11 cellular contexts compared by ENCODE assay signal in genomic region chr2:109144271-109144670, GRCh38. TPM values are rescaled to one million over a fixed set of nuclear protein-coding genes. Genes with fewer than 3 reads are reported as not detected.
DNase-seq lines count a peak whose midpoint lies in the region; ATAC-seq, FAIRE-seq and TF ChIP-seq lines count a peak whose summit lies in the region.
"Had no signal": no experiment of that assay in that cellular context is flagged by ENCODE, and none has a peak within 500 bp of the region (broad histone marks: within the 10 kb centered on the region; RNA-seq: fewer than 3 reads in every experiment).

No MANE protein-coding gene starts in this region.

- POLR2A ChIA-PET in HepG2 (lab: Yijun Ruan, JAX): no interaction called here

- TF ChIP-seq POLR2A in HepG2 (IDR thresholded peaks at IDR 0.05; ENCODE audit: insufficient read depth in 1 of 2, low read depth in 2 of 2, low read length in 2 of 2): no peak

- ATAC-seq in HG02943 (IDR thresholded peaks at IDR 0.05; ENCODE audit: low read depth, unreplicated experiment) (peak; percentile 52), sciatic nerve (no peak), HepG2 (no peak)

- TF ChIP-seq EP300 in HepG2 (IDR thresholded peaks at IDR 0.05; ENCODE audit: low read depth in 2 of 2, low read length in 2 of 2): no peak
- TF ChIP-seq EP300 in HepG2 (CRISPR knock-in tag; IDR thresholded peaks at IDR 0.05; ENCODE audit: borderline replicate concordance): no peak

- in situ Hi-C loops in HepG2 (cut with HindIII; ENCODE audit: extremely low pct_ligation_motif_present, low pct_unique_long_range_greater_than_20kb): no loop called here

- H3K9ac ChIP-seq in HepG2 (ENCODE audit: insufficient read depth, low read depth, low read length): no peak overlapping the region

- H3K4me3 ChIP-seq in HepG2 (replicated peaks in 1 of 3; ENCODE audit: insufficient read depth in 1 of 3, low read depth in 2 of 3, low read length in 3 of 3): no peak overlapping the region
- no peak overlapping the region for H3K4me3 ChIP-seq in coronary artery
- H3K4me3 ChIP-seq: SK-N-MC had no signal

- peaks cover 0 to 1% of the 10 kb centered on the region in 2 experiments; a peak in 2 of 5 replicates for H3K27me3 ChIP-seq in HepG2 (ENCODE audit: control insufficient read depth in 1 of 2, insufficient read depth in 2 of 2, low read length in 2 of 2)

- H3K4me1 ChIP-seq in HepG2 (ENCODE audit: insufficient read depth, low read length): no peaks in the 10 kb centered on the region

- CTCF ChIA-PET in HepG2 (lab: Yijun Ruan, JAX; ENCODE audit: low intra/inter-chr PET ratio, low total read pairs): no interaction called here

- no TSS peak for BruUV-seq in HepG2 (replicated peaks; lab: Mats Ljungman, UMichigan)

- H3K4me2 ChIP-seq in HepG2 (ENCODE audit: low read depth, low read length): no peak overlapping the region

- H4K20me1 ChIP-seq in HepG2 (ENCODE audit: insufficient read depth, low read length): no peaks in the 10 kb centered on the region; the same call in 1 of the 2 replicates

- no peak overlapping the region for H2AFZ ChIP-seq in HepG2 (ENCODE audit: low read length)

- H3K36me3 ChIP-seq in HepG2 (replicated peaks in 1 of 2; ENCODE audit: control insufficient read depth in 1 of 2, insufficient read depth in 2 of 2, low read length in 2 of 2): no peaks in the 10 kb centered on the region

- 32% methylated on average over 5 of the region's 5 CpGs for WGBS in HepG2 (ENCODE audit: low lambda C conversion rate)

- FAIRE-seq in HepG2 (lab: Jason Lieb, UNC): no peak
- FAIRE-seq: kidney had no signal

- TF ChIP-seq RAD21 in HepG2 (CRISPR knock-in tag; IDR thresholded peaks at IDR 0.05): no peak

- TF ChIP-seq CTCF in HepG2 (CRISPR knock-in tag; IDR thresholded peaks at IDR 0.05) (no peak), coronary artery (IDR thresholded peaks at IDR 0.05) (no peak)

- H3K27ac ChIP-seq in HepG2 (ENCODE audit: extremely low read length, insufficient read depth, low read length): no peak overlapping the region
- H3K27ac ChIP-seq in coronary artery: no peak overlapping the region
- H3K27ac ChIP-seq: SK-N-MC had no signal

- no peaks in the 10 kb centered on the region for H3K79me2 ChIP-seq in HepG2 (ENCODE audit: insufficient read depth, low read length)

- H3K9me3 ChIP-seq in HepG2 (ENCODE audit: low read length): no peaks in the 10 kb centered on the region

- intact Hi-C loops in sciatic nerve (cut with DNase I): no loop called here
- intact Hi-C loops in HepG2 (cut with micrococcal nuclease; ENCODE audit: unreplicated experiment): no loop called here

- peak in 5 of 6 experiments; percentile 13 to 80 (median 76) for DNase-seq in stimulated activated naive CD4-positive, alpha-beta T cell (lab: John Stamatoyannopoulos, UW)
- DNase-seq in stimulated activated naive CD4-positive, alpha-beta T cell treated with Interleukin-2 at 50 U/mL for 16 hours (lab: John Stamatoyannopoulos, UW): no peak
- peak; percentile 17 for DNase-seq in T-helper 22 cell (ENCODE audit: low read depth)
- DNase-seq in sciatic nerve (ENCODE audit: low spot score): no peak
- DNase-seq in NCI-H526 (lab: John Stamatoyannopoulos, UW): no peak
- no peak for DNase-seq in HepG2 (ENCODE audit: low spot score)
- DNase-seq in coronary artery (ENCODE audit: low spot score): no peak
- DNase-seq: endodermal cell, kidney had no signal

TF ChIP-seq in HepG2, 621 proteins besides CTCF, POLR2A, EP300 and RAD21:
- no peak for TF ChIP-seq ATF4 (CRISPR knock-in tag; IDR thresholded peaks at IDR 0.05)

RNA-seq across cellular contexts. Expression of gene SH3RF3, which starts 15.3 kb away (rescaled TPM):
- 6.4 TPM for total RNA-seq in sciatic nerve
- 0.04 TPM in 1 of 2 replicates, not detected in the other for total RNA-seq in HepG2 (2016; rRNA removed; fragmentation: Illumina TruSeq; extraction: Trizol)
- total RNA-seq in HepG2 (2016; cell fraction: cytosol; rRNA removed; fragmentation: Illumina TruSeq; extraction: Trizol; ENCODE audit: low read depth): not detected in 2 replicates
- total RNA-seq in HepG2 (2016; cell fraction: insoluble cytoplasmic fraction; rRNA removed; fragmentation: Illumina TruSeq; extraction: Trizol): 0.02 TPM in 1 of 2 replicates, not detected in the other
- not detected in 2 replicates for total RNA-seq in HepG2 (2016; cell fraction: membrane; rRNA removed; fragmentation: Illumina TruSeq; extraction: Trizol)
- not detected in 2 replicates for total RNA-seq in HepG2 (2016; cell fraction: nucleus; rRNA removed; fragmentation: Illumina TruSeq; extraction: Trizol)
- polyA plus RNA-seq in HepG2 (2011; rRNA removed): 0.01 TPM in 1 of 2 replicates, not detected in the other
- polyA plus RNA-seq in HepG2 (2011; cell fraction: cytosol; rRNA removed): not detected in 2 replicates
- 0.02 TPM in 1 of 2 replicates, not detected in the other for polyA plus RNA-seq in HepG2 (2011; cell fraction: nucleus; rRNA removed)
- polyA plus RNA-seq in HepG2 (2012): 0.03 and 0.05 TPM in 2 replicates
- polyA plus RNA-seq in HepG2 (2016; cell fraction: cytosol; fragmentation: Illumina TruSeq; extraction: Trizol; ENCODE audit: low read depth): not detected in 2 replicates
- polyA plus RNA-seq in HepG2 (2016; cell fraction: insoluble cytoplasmic fraction; fragmentation: Illumina TruSeq; extraction: Trizol; ENCODE audit: low read depth): 0.03 TPM in 1 of 2 replicates, not detected in the other
- not detected in 2 replicates for polyA plus RNA-seq in HepG2 (2016; cell fraction: membrane; fragmentation: Illumina TruSeq; extraction: Trizol; ENCODE audit: low read depth)
- polyA plus RNA-seq in HepG2 (2016; cell fraction: nucleus; fragmentation: Illumina TruSeq; extraction: Trizol; ENCODE audit: insufficient read depth, low read depth): not detected in 2 replicates
- polyA minus RNA-seq in HepG2 (2011; rRNA and poly(A)+ RNA removed; ENCODE audit: low replicate concordance): 1.4 TPM in 1 of 2 replicates, not detected in the other
- polyA minus RNA-seq in HepG2 (2011; cell fraction: cytosol; rRNA and poly(A)+ RNA removed): not detected in 2 replicates
- 0.12 and 0.13 TPM in 2 replicates for polyA minus RNA-seq in HepG2 (2011; cell fraction: nucleus; rRNA and poly(A)+ RNA removed)

Comparison
In these comparisons a context has a peak if more than half of its experiments do, and no peak if none do; other contexts are left out.
1. DNase-seq: peak in stimulated activated naive CD4-positive, alpha-beta T cell (5 of 6) and T-helper 22 cell (single experiment); none in stimulated activated naive CD4-positive, alpha-beta T cell treated with Interleukin-2 at 50 U/mL for 16 hours (single experiment), sciatic nerve (single experiment), NCI-H526 (0 of 2), HepG2 (single experiment) and coronary artery (single experiment).